ENCODE assay signal across 20 cellular contexts in the genomic region with DNA sequence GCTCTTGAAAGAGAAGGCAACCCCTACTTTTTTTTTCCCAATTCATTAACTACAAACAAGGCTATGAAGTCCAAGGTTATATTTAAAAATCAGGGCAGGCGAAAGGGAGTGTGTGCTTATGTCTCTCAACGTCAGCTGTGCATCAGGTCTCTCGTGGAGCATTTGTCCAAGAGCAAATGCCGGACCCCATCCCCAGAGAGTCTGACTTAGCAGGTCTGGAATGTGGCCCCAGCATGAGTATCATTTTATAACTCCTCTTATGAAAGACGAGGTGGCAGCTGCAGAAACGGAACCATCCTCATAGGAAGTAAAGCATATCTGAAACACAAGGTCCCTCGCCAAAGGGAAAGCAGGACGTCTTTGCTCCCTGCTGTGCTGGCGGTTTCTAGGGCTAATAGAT. TPM values are rescaled to one million over a fixed set of nuclear protein-coding genes. Genes with fewer than 3 reads are reported as not detected.
"Had no signal": no experiment of that assay in that cellular context is flagged by ENCODE, and none has a peak within 500 bp of the region (broad histone marks: within the 10 kb centered on the region; RNA-seq: fewer than 3 reads in every experiment).

No MANE protein-coding gene starts in this region.

RNA-seq across cellular contexts. Expression of a gene that starts 45.8 kb away (rescaled TPM):
- total RNA-seq: activated naive CD4-positive, alpha-beta T cell treated with anti-CD3 and anti-CD28 coated beads for 36 hours; activated naive CD4-positive, alpha-beta T cell treated with anti-CD3 and anti-CD28 coated beads, Interleukin-2, amount 50 U/mL, for 72 hours; activated naive CD8-positive, alpha-beta T cell treated with anti-CD3 and anti-CD28 coated beads for 36 hours; activated naive CD8-positive, alpha-beta T cell treated with anti-CD3 and anti-CD28 coated beads, Interleukin-2, amount 10 ng/mL, durations not matched to agents 7 days and 5 days; activated T-cell treated with anti-CD3 and anti-CD28 coated beads, Interleukin-2, amount 50 U/mL, for 4 hours; activated T-cell treated with anti-CD3 and anti-CD28 coated beads, Interleukin-2, amount 50 U/mL, for 72 hours; activated T-helper 1 cell treated with anti-CD3 and anti-CD28 coated beads, Interleukin-12 subunit alpha, Interleukin-12 subunit beta, Interleukin-2, Interleukin-4 antibody, amounts not matched to agents 30 ng/mL and 10 ng/mL and 1 ng/mL, durations not matched to agents 14 hours and 24 hours and 36 hours; activated T-helper 17 cell treated with anti-CD3 and anti-CD28 coated beads, Interleukin-2, amount 50 U/mL, for 72 hours; activated T-helper 2 cell treated with anti-CD3 and anti-CD28 coated beads, Interferon-gamma antibody, Interleukin-2, Interleukin-4, amounts not matched to agents 10 μg/mL and 5 μg/mL and 100 μg/mL, durations not matched to agents 14 hours and 24 hours and 36 hours; adrenal gland; aorta; ascending aorta; astrocyte; body of pancreas; breast epithelium; bronchial epithelial cell; cardiac muscle cell; cardiac septum; cerebellum; chondrocyte had no signal
- polyA plus RNA-seq: adrenal gland, aorta, cardiac muscle cell had no signal
